In genomic region chr3:138771585-138771984, GRCh38 we compare ENCODE assay signal across 30 cellular contexts.
"Had no signal": no experiment of that assay in that cellular context is flagged by ENCODE, and none has a peak within 500 bp of the region (broad histone marks: within the 10 kb centered on the region; RNA-seq: fewer than 3 reads in every experiment).

No MANE protein-coding gene starts in this region.

- H3K36me3 ChIP-seq: colonic mucosa had no signal

- ATAC-seq: effector memory CD8-positive, alpha-beta T cell; esophagus mucosa; foreskin keratinocyte; gastrocnemius medialis; gastroesophageal sphincter; heart left ventricle; heart right ventricle had no signal

- H3K27ac ChIP-seq: colonic mucosa, coronary artery, epithelial cell of prostate, esophagus muscularis mucosa, esophagus squamous epithelium, foreskin keratinocyte, gastrocnemius medialis, gastroesophageal sphincter, heart left ventricle, heart right ventricle, hepatocyte had no signal

- FAIRE-seq: colon, endometrium, endothelial cell of umbilical vein, frontal cortex had no signal

- H3K27me3 ChIP-seq: colonic mucosa, dorsolateral prefrontal cortex, esophagus muscularis mucosa, esophagus squamous epithelium, foreskin keratinocyte, gastrocnemius medialis, gastroesophageal sphincter, heart left ventricle, heart right ventricle, hepatocyte had no signal

- DNase-seq: colonic mucosa; cortex of kidney; dermis blood vessel endothelial cell; dorsolateral prefrontal cortex; effector CD4-positive, alpha-beta T cell; effector CD8-positive, alpha-beta T cell; effector memory CD4-positive, alpha-beta T cell; effector memory CD8-positive, alpha-beta T cell; endodermal cell; erythroblast; esophagus squamous epithelium; foreskin fibroblast; foreskin keratinocyte; foreskin melanocyte; gastrocnemius medialis; glutamatergic neuron; head of caudate nucleus; heart left ventricle; heart right ventricle had no signal

- H3K27ac Mint-ChIP-seq: dendritic cell treated with granulocyte-macrophage colony-stimulating factor and Interleukin-4, amounts not matched to agents 40 ng/mL and 50 ng/mL, for 4 days; effector memory CD8-positive, alpha-beta T cell; endodermal cell had no signal

- H3K4me1 ChIP-seq: colonic mucosa had no signal

- H3K9me3 Mint-ChIP-seq: effector memory CD8-positive, alpha-beta T cell had no signal

- H3K27me3 Mint-ChIP-seq: dendritic cell treated with granulocyte-macrophage colony-stimulating factor and Interleukin-4, amounts not matched to agents 40 ng/mL and 50 ng/mL, for 4 days; effector memory CD8-positive, alpha-beta T cell had no signal

- H3K4me3 Mint-ChIP-seq: dendritic cell treated with granulocyte-macrophage colony-stimulating factor and Interleukin-4, amounts not matched to agents 40 ng/mL and 50 ng/mL, for 4 days; effector memory CD8-positive, alpha-beta T cell; endodermal cell had no signal

- H3K4me3 ChIP-seq: colonic mucosa, coronary artery, dorsolateral prefrontal cortex, esophagus muscularis mucosa, esophagus squamous epithelium, gastrocnemius medialis, gastroesophageal sphincter, heart left ventricle, heart right ventricle, hepatocyte had no signal

- H3K9me3 ChIP-seq: colonic mucosa, gastrocnemius medialis had no signal

- H3K4me2 ChIP-seq: hepatocyte had no signal

- H2AFZ ChIP-seq: hepatocyte had no signal
